18 cellular contexts compared by ENCODE assay signal in the genomic region with DNA sequence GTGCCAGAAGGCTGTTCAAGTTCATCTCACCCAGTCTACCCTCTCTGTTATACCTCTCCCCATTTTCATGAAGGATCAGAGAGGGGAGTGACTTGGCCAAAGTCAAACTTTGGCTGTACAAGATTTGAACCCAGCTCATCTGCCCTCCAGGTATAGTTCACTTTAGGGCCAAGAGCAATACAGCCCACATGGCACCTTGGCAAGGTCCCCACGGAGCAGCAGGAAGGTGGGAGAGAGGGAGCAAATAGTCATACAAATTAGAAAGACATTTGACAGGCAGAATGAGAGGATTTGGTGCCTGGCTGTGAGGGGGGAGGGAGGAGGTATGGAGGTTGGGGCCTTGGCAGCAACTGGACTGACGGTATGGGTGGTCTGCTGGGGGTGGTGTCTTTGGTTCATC. TPM values are rescaled to one million over a fixed set of nuclear protein-coding genes. Genes with fewer than 3 reads are reported as not detected.
DNase-seq lines count a peak whose midpoint lies in the region; ATAC-seq lines count a peak whose summit lies in the region.
"Had no signal": no experiment of that assay in that cellular context is flagged by ENCODE, and none has a peak within 500 bp of the region (broad histone marks: within the 10 kb centered on the region; RNA-seq: fewer than 3 reads in every experiment).

No MANE protein-coding gene starts in this region.

- H3K27ac Mint-ChIP-seq in activated CD8-positive, alpha-beta memory T cell treated with anti-CD3 and anti-CD28 coated beads, Interleukin-2, amount 10 ng/mL, durations not matched to agents 7 days and 5 days = no peak overlapping the region
- no peak overlapping the region for H3K27ac Mint-ChIP-seq in activated CD4-positive, alpha-beta memory T cell treated with anti-CD3 and anti-CD28 coated beads for 36 hours
- peak overlapping the region in 1 of 2 donors; percentile 80 for H3K27ac Mint-ChIP-seq in effector memory CD8-positive, alpha-beta T cell
- peak overlapping the region; percentile 53 for H3K27ac Mint-ChIP-seq in stimulated activated effector memory CD8-positive, alpha-beta T cell treated with anti-CD3 and anti-CD28 coated beads, Interleukin-12 subunit alpha, Interleukin-12 subunit beta, amount 100 ng/mL, for 72 hours
- H3K27ac Mint-ChIP-seq: H9 had no signal

- no peak for ATAC-seq in activated CD8-positive, alpha-beta memory T cell treated with anti-CD3 and anti-CD28 coated beads, Interleukin-2, amount 10 ng/mL, durations not matched to agents 7 days and 5 days
- ATAC-seq in effector memory CD8-positive, alpha-beta T cell (replicated peaks) = no peak
- ATAC-seq in stimulated activated effector memory CD8-positive, alpha-beta T cell treated with anti-CD3 and anti-CD28 coated beads, Interleukin-12 subunit alpha, Interleukin-12 subunit beta, amount 100 ng/mL, for 72 hours = no peak
- no peak for ATAC-seq in GM21423 (IDR thresholded peaks at IDR 0.05; ENCODE audit: unreplicated experiment)

- intact Hi-C loops in activated CD4-positive, alpha-beta memory T cell treated with anti-CD3 and anti-CD28 coated beads for 36 hours (cut with micrococcal nuclease) = loop anchor here (2.0 kb wide), 2 partner anchors 23 to 49 kb away; a partner anchor contains a TSS

- peaks cover 60% of the 10 kb centered on the region for H3K27me3 Mint-ChIP-seq in activated CD8-positive, alpha-beta memory T cell treated with anti-CD3 and anti-CD28 coated beads, Interleukin-2, amount 10 ng/mL, durations not matched to agents 7 days and 5 days
- H3K27me3 Mint-ChIP-seq in activated CD4-positive, alpha-beta memory T cell treated with anti-CD3 and anti-CD28 coated beads for 36 hours = peaks cover 5% of the 10 kb centered on the region
- H3K27me3 Mint-ChIP-seq in effector memory CD8-positive, alpha-beta T cell = peaks cover 35 to 50% of the 10 kb centered on the region in 2 donors

- DNase-seq in activated CD8-positive, alpha-beta memory T cell treated with anti-CD3 and anti-CD28 coated beads, Interleukin-2, amount 10 ng/mL, durations not matched to agents 7 days and 5 days = no peak
- DNase-seq in activated CD8-positive, alpha-beta memory T cell treated with anti-CD3 and anti-CD28 coated beads for 24 hours = no peak
- no peak for DNase-seq in activated CD4-positive, alpha-beta memory T cell treated with anti-CD3 and anti-CD28 coated beads for 36 hours
- no peak for DNase-seq in effector memory CD8-positive, alpha-beta T cell
- DNase-seq in stimulated activated effector memory CD8-positive, alpha-beta T cell treated with anti-CD3 and anti-CD28 coated beads, Interleukin-12 subunit alpha, Interleukin-12 subunit beta, amount 100 ng/mL, for 72 hours (ENCODE audit: low spot score in 2 of 2) = no peak
- DNase-seq in NCI-H2029 treated with DMSO at 0.1 percent for 48 hours (lab: John Stamatoyannopoulos, UW) = no peak
- no peak for DNase-seq in stimulated activated CD4-positive, alpha-beta T cell treated with anti-CD3 and anti-CD28 coated beads, Interleukin-2, amount 100 ng/mL, for 48 hours
- DNase-seq: H9, lower lobe of right lung, MG63, NCI-H187, NCI-H446, right cardiac atrium, SHP77 treated with DMSO at 0.1 percent for 48 hours, T1000, transverse colon had no signal

- CTCF ChIA-PET in activated CD8-positive, alpha-beta memory T cell treated with anti-CD3 and anti-CD28 coated beads, Interleukin-2, amount 10 ng/mL, durations not matched to agents 7 days and 5 days (lab: Charles Lee) = interaction anchor here (1.1 to 5.4 kb wide), 3 partner anchors 14 to 84 kb away, joined by 3 to 19 read pairs (median 3); no protein-coding TSS in a partner anchor
- CTCF ChIA-PET in activated CD4-positive, alpha-beta memory T cell treated with anti-CD3 and anti-CD28 coated beads for 36 hours (lab: Charles Lee) = interaction anchor here (1.0 to 5.5 kb wide), 5 partner anchors 10 to 84 kb away, joined by 3 to 33 read pairs (median 4); a partner anchor contains a TSS

- POLR2A ChIA-PET in activated CD4-positive, alpha-beta memory T cell treated with anti-CD3 and anti-CD28 coated beads for 36 hours (lab: Charles Lee) = no interaction called here

- peaks cover 16% of the 10 kb centered on the region for H3K4me1 Mint-ChIP-seq in activated CD8-positive, alpha-beta memory T cell treated with anti-CD3 and anti-CD28 coated beads, Interleukin-2, amount 10 ng/mL, durations not matched to agents 7 days and 5 days
- peaks cover 38% of the 10 kb centered on the region for H3K4me1 Mint-ChIP-seq in activated CD4-positive, alpha-beta memory T cell treated with anti-CD3 and anti-CD28 coated beads for 36 hours (ENCODE audit: low read depth)
- peaks cover 14 to 16% of the 10 kb centered on the region in 2 donors for H3K4me1 Mint-ChIP-seq in effector memory CD8-positive, alpha-beta T cell (ENCODE audit: low read depth in 2 of 2)
- peaks cover 20% of the 10 kb centered on the region for H3K4me1 Mint-ChIP-seq in stimulated activated effector memory CD8-positive, alpha-beta T cell treated with anti-CD3 and anti-CD28 coated beads, Interleukin-12 subunit alpha, Interleukin-12 subunit beta, amount 100 ng/mL, for 72 hours

- no peaks in the 10 kb centered on the region for H3K36me3 Mint-ChIP-seq in activated CD8-positive, alpha-beta memory T cell treated with anti-CD3 and anti-CD28 coated beads, Interleukin-2, amount 10 ng/mL, durations not matched to agents 7 days and 5 days
- no peaks in the 10 kb centered on the region for H3K36me3 Mint-ChIP-seq in activated CD4-positive, alpha-beta memory T cell treated with anti-CD3 and anti-CD28 coated beads for 36 hours
- peaks cover 7% of the 10 kb centered on the region for H3K36me3 Mint-ChIP-seq in effector memory CD8-positive, alpha-beta T cell (ENCODE audit: insufficient read depth)
- H3K36me3 Mint-ChIP-seq in stimulated activated effector memory CD8-positive, alpha-beta T cell treated with anti-CD3 and anti-CD28 coated beads, Interleukin-12 subunit alpha, Interleukin-12 subunit beta, amount 100 ng/mL, for 72 hours = no peaks in the 10 kb centered on the region

- peak overlapping the region; percentile 40 for H3K4me3 Mint-ChIP-seq in activated CD8-positive, alpha-beta memory T cell treated with anti-CD3 and anti-CD28 coated beads, Interleukin-2, amount 10 ng/mL, durations not matched to agents 7 days and 5 days
- H3K4me3 Mint-ChIP-seq in activated CD4-positive, alpha-beta memory T cell treated with anti-CD3 and anti-CD28 coated beads for 36 hours = peak overlapping the region; percentile 70
- H3K4me3 Mint-ChIP-seq in effector memory CD8-positive, alpha-beta T cell = peak overlapping the region; percentile 78 to 79
- peak overlapping the region; percentile 75 for H3K4me3 Mint-ChIP-seq in stimulated activated effector memory CD8-positive, alpha-beta T cell treated with anti-CD3 and anti-CD28 coated beads, Interleukin-12 subunit alpha, Interleukin-12 subunit beta, amount 100 ng/mL, for 72 hours

- no peaks in the 10 kb centered on the region for H3K9me3 Mint-ChIP-seq in activated CD8-positive, alpha-beta memory T cell treated with anti-CD3 and anti-CD28 coated beads, Interleukin-2, amount 10 ng/mL, durations not matched to agents 7 days and 5 days (ENCODE audit: low read depth)
- no peaks in the 10 kb centered on the region for H3K9me3 Mint-ChIP-seq in activated CD4-positive, alpha-beta memory T cell treated with anti-CD3 and anti-CD28 coated beads for 36 hours
- H3K9me3 Mint-ChIP-seq in effector memory CD8-positive, alpha-beta T cell = no peaks in the 10 kb centered on the region
- H3K9me3 Mint-ChIP-seq in stimulated activated effector memory CD8-positive, alpha-beta T cell treated with anti-CD3 and anti-CD28 coated beads, Interleukin-12 subunit alpha, Interleukin-12 subunit beta, amount 100 ng/mL, for 72 hours = no peaks in the 10 kb centered on the region

RNA-seq across cellular contexts. Expression of a gene that starts 1.0 kb away (rescaled TPM):
- total RNA-seq in activated CD8-positive, alpha-beta memory T cell treated with anti-CD3 and anti-CD28 coated beads, Interleukin-2, amount 10 ng/mL, durations not matched to agents 7 days and 5 days = under 1 TPM; 0.18 to 0.30 TPM
- total RNA-seq in activated CD4-positive, alpha-beta memory T cell treated with anti-CD3 and anti-CD28 coated beads for 36 hours = under 1 TPM; 0.43 to 0.61 TPM
- total RNA-seq: A673 had no signal

RNA-seq across cellular contexts. Expression of a gene that starts 18.3 kb away (rescaled TPM):
- under 1 TPM in 1 of 2 experiments, not detected in 1; 0.80 TPM for total RNA-seq in activated CD8-positive, alpha-beta memory T cell treated with anti-CD3 and anti-CD28 coated beads, Interleukin-2, amount 10 ng/mL, durations not matched to agents 7 days and 5 days
- total RNA-seq in activated CD4-positive, alpha-beta memory T cell treated with anti-CD3 and anti-CD28 coated beads for 36 hours = not detected
- total RNA-seq: A673, H9, lower lobe of right lung, transverse colon had no signal

RNA-seq across cellular contexts. Expression of a gene that starts 48.5 kb away (rescaled TPM):
- 10 to 100 TPM; 67.4 to 69.5 TPM for total RNA-seq in activated CD8-positive, alpha-beta memory T cell treated with anti-CD3 and anti-CD28 coated beads, Interleukin-2, amount 10 ng/mL, durations not matched to agents 7 days and 5 days
- 10 to 100 TPM; 64.1 to 68.7 TPM for total RNA-seq in activated CD4-positive, alpha-beta memory T cell treated with anti-CD3 and anti-CD28 coated beads for 36 hours

RNA-seq across cellular contexts. Expression of a gene that starts 50.8 kb away (rescaled TPM):
- not detected for total RNA-seq in activated CD8-positive, alpha-beta memory T cell treated with anti-CD3 and anti-CD28 coated beads, Interleukin-2, amount 10 ng/mL, durations not matched to agents 7 days and 5 days
- under 1 TPM; 0.19 TPM for total RNA-seq in activated CD4-positive, alpha-beta memory T cell treated with anti-CD3 and anti-CD28 coated beads for 36 hours
